24 cellular contexts compared by ENCODE assay signal in the genomic region with DNA sequence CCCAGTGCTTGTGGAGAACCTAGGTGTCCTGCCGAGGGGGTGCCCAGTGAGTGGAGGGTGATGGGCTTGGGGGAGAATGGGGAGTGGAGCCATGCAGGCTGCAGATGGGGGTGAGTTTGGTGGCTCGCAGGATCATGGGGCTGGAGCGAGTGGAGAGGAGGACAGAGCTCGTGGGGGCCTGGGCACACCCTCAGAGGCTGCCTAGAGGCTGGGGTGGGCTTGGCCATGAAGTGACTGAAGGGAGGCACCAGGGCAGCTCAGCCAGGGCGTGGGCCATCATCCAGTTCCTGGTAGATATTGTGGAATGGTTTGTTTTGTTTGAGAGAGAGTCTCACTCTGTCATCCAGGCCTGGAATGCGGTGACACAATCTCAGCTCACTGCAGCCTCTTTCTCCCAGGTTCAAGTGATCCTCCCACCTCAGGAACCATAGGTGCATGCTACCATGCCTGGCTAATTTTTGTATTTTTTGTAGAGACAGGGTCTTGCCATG. TPM values are rescaled to one million over a fixed set of nuclear protein-coding genes. Genes with fewer than 3 reads are reported as not detected.
DNase-seq lines count a peak whose midpoint lies in the region; ATAC-seq and TF ChIP-seq lines count a peak whose summit lies in the region.
"Had no signal": no experiment of that assay in that cellular context is flagged by ENCODE, and none has a peak within 500 bp of the region (broad histone marks: within the 10 kb centered on the region; RNA-seq: fewer than 3 reads in every experiment).

No MANE protein-coding gene starts in this region.

- H3K36me3 ChIP-seq in RWPE2 (ENCODE audit: low read depth): peaks cover 20% of the 10 kb centered on the region
- peaks cover 8 to 37% (median 20%) of the 10 kb centered on the region in 4 donors for H3K36me3 ChIP-seq in upper lobe of left lung

- WGBS in upper lobe of left lung, 2 donors: 77 to 84% methylated on average over 5 to 6 of the region's 6 CpGs

- CTCF ChIA-PET in activated CD8-positive, alpha-beta memory T cell treated with anti-CD3 and anti-CD28 coated beads, Interleukin-2, amount 10 ng/mL, durations not matched to agents 7 days and 5 days (lab: Charles Lee): interaction anchor here (0.6 kb wide), 1 partner anchor 105 kb away, joined by 3 read pairs; no protein-coding TSS in a partner anchor

- no peak overlapping the region for H3K27ac ChIP-seq in RWPE2 (ENCODE audit: poor library complexity, severe bottlenecking)
- peak overlapping the region in 2 of 4 donors; percentile 16 to 38 for H3K27ac ChIP-seq in upper lobe of left lung
- H3K27ac ChIP-seq: brain microvascular endothelial cell, esophagus muscularis mucosa, SK-N-MC, tibial nerve had no signal

- H3K4me1 Mint-ChIP-seq in activated CD8-positive, alpha-beta memory T cell treated with anti-CD3 and anti-CD28 coated beads, Interleukin-2, amount 10 ng/mL, durations not matched to agents 7 days and 5 days: peaks cover 20% of the 10 kb centered on the region
- H3K4me1 Mint-ChIP-seq in activated T-cell treated with anti-CD3 and anti-CD28 coated beads, Interleukin-2, amount 50 U/mL, for 72 hours (ENCODE audit: low read depth): peaks cover 35% of the 10 kb centered on the region
- H3K4me1 Mint-ChIP-seq: CD14-positive monocyte; nephron progenitor cell; stimulated activated memory B cell treated with anti-CD40 and anti-IgM and Interleukin-4, amounts not matched to agents 10 μg/mL and 1 μg/mL and 100 μg/mL, for 72 hours had no signal

- no peak for TF ChIP-seq POLR2A in upper lobe of left lung (IDR thresholded peaks at IDR 0.05)

- H3K9me3 Mint-ChIP-seq in activated CD8-positive, alpha-beta memory T cell treated with anti-CD3 and anti-CD28 coated beads, Interleukin-2, amount 10 ng/mL, durations not matched to agents 7 days and 5 days (ENCODE audit: low read depth): no peaks in the 10 kb centered on the region
- H3K9me3 Mint-ChIP-seq in activated T-cell treated with anti-CD3 and anti-CD28 coated beads, Interleukin-2, amount 50 U/mL, for 72 hours: no peaks in the 10 kb centered on the region
- H3K9me3 Mint-ChIP-seq: CD14-positive monocyte; nephron progenitor cell; stimulated activated memory B cell treated with anti-CD40 and anti-IgM and Interleukin-4, amounts not matched to agents 10 μg/mL and 1 μg/mL and 100 μg/mL, for 72 hours had no signal

- H3K4me1 ChIP-seq in RWPE2 (ENCODE audit: insufficient read depth, poor library complexity, severe bottlenecking): no peaks in the 10 kb centered on the region
- H3K4me1 ChIP-seq in upper lobe of left lung: peaks cover 0 to 11% (median 4%) of the 10 kb centered on the region in 4 donors
- H3K4me1 ChIP-seq: esophagus muscularis mucosa, tibial nerve had no signal

- no peak for TF ChIP-seq EP300 in upper lobe of left lung (IDR thresholded peaks at IDR 0.05)

- peak overlapping the region; percentile 37 for H3K27ac Mint-ChIP-seq in activated CD8-positive, alpha-beta memory T cell treated with anti-CD3 and anti-CD28 coated beads, Interleukin-2, amount 10 ng/mL, durations not matched to agents 7 days and 5 days
- H3K27ac Mint-ChIP-seq in activated T-cell treated with anti-CD3 and anti-CD28 coated beads, Interleukin-2, amount 50 U/mL, for 72 hours: no peak overlapping the region
- H3K27ac Mint-ChIP-seq: activated naive CD8-positive, alpha-beta T cell; nephron progenitor cell; stimulated activated memory B cell treated with anti-CD40 and anti-IgM and Interleukin-4, amounts not matched to agents 10 μg/mL and 1 μg/mL and 100 μg/mL, for 72 hours had no signal

- peaks cover 31% of the 10 kb centered on the region for H3K36me3 Mint-ChIP-seq in activated CD8-positive, alpha-beta memory T cell treated with anti-CD3 and anti-CD28 coated beads, Interleukin-2, amount 10 ng/mL, durations not matched to agents 7 days and 5 days
- H3K36me3 Mint-ChIP-seq in activated T-cell treated with anti-CD3 and anti-CD28 coated beads, Interleukin-2, amount 50 U/mL, for 72 hours (ENCODE audit: insufficient read depth in 2 of 2): peaks cover 10 to 20% of the 10 kb centered on the region in 2 donors

- H3K9me3 ChIP-seq in RWPE2 (ENCODE audit: severe bottlenecking) (no peaks in the 10 kb centered on the region), upper lobe of left lung (no peaks in the 10 kb centered on the region)
- H3K9me3 ChIP-seq: esophagus muscularis mucosa, tibial nerve had no signal

- no peak for TF ChIP-seq CTCF in RWPE2 (IDR thresholded peaks at IDR 0.05; ENCODE audit: poor library complexity, severe bottlenecking)
- TF ChIP-seq CTCF in upper lobe of left lung (IDR thresholded peaks at IDR 0.05): peak in 1 of 6 experiments; percentile 28

- H3K27me3 Mint-ChIP-seq in activated CD8-positive, alpha-beta memory T cell treated with anti-CD3 and anti-CD28 coated beads, Interleukin-2, amount 10 ng/mL, durations not matched to agents 7 days and 5 days: no peaks in the 10 kb centered on the region
- H3K27me3 Mint-ChIP-seq in activated T-cell treated with anti-CD3 and anti-CD28 coated beads, Interleukin-2, amount 50 U/mL, for 72 hours (ENCODE audit: low read depth): no peaks in the 10 kb centered on the region
- H3K27me3 Mint-ChIP-seq: activated naive CD8-positive, alpha-beta T cell; stimulated activated memory B cell treated with anti-CD40 and anti-IgM and Interleukin-4, amounts not matched to agents 10 μg/mL and 1 μg/mL and 100 μg/mL, for 72 hours had no signal

- H3K4me3 ChIP-seq in RWPE2 (ENCODE audit: severe bottlenecking) (no peak overlapping the region), upper lobe of left lung (no peak overlapping the region)
- H3K4me3 ChIP-seq: esophagus muscularis mucosa, SK-N-MC, tibial nerve had no signal

- no peak overlapping the region for H3K4me3 Mint-ChIP-seq in activated CD8-positive, alpha-beta memory T cell treated with anti-CD3 and anti-CD28 coated beads, Interleukin-2, amount 10 ng/mL, durations not matched to agents 7 days and 5 days
- H3K4me3 Mint-ChIP-seq in activated T-cell treated with anti-CD3 and anti-CD28 coated beads, Interleukin-2, amount 50 U/mL, for 72 hours: no peak overlapping the region
- H3K4me3 Mint-ChIP-seq: activated naive CD8-positive, alpha-beta T cell; CD14-positive monocyte; nephron progenitor cell; stimulated activated memory B cell treated with anti-CD40 and anti-IgM and Interleukin-4, amounts not matched to agents 10 μg/mL and 1 μg/mL and 100 μg/mL, for 72 hours had no signal

- no peak for ATAC-seq in activated CD8-positive, alpha-beta memory T cell treated with anti-CD3 and anti-CD28 coated beads, Interleukin-2, amount 10 ng/mL, durations not matched to agents 7 days and 5 days
- 0 out of 3 replicates have a peak, but pooled peaks have one; percentile 10 for ATAC-seq in RWPE2 (ENCODE audit: low read depth)
- peak; percentile 84 for ATAC-seq in left lobe of liver
- peak in 1 of 2 donors; percentile 76 for ATAC-seq in upper lobe of left lung (ENCODE audit: low FRiP score in 2 of 2)
- no peak for ATAC-seq in GM18502 (IDR thresholded peaks at IDR 0.05; ENCODE audit: poor library complexity, unreplicated experiment)
- no peak for ATAC-seq in HG03039 (IDR thresholded peaks at IDR 0.05; ENCODE audit: unreplicated experiment)
- ATAC-seq in activated T-cell treated with anti-CD3 and anti-CD28 coated beads, Interleukin-2, amount 50 U/mL, for 72 hours (replicated peaks in 1 of 2): no peak
- ATAC-seq: stimulated activated memory B cell treated with anti-CD40 and anti-IgM and Interleukin-4, amounts not matched to agents 10 μg/mL and 1 μg/mL and 100 μg/mL, for 72 hours had no signal

- no peak for DNase-seq in activated CD8-positive, alpha-beta memory T cell treated with anti-CD3 and anti-CD28 coated beads, Interleukin-2, amount 10 ng/mL, durations not matched to agents 7 days and 5 days
- no peak for DNase-seq in activated CD8-positive, alpha-beta memory T cell treated with anti-CD3 and anti-CD28 coated beads, Interleukin-2, amount 50 U/mL, for 4 hours
- DNase-seq in RWPE2 (ENCODE audit: low spot score): no peak
- DNase-seq in left lobe of liver (ENCODE audit: low spot score): no peak
- DNase-seq in upper lobe of left lung: peak; percentile 32 to 65
- no peak for DNase-seq in activated T-cell treated with anti-CD3 and anti-CD28 coated beads, Interleukin-2, amount 50 U/mL, for 72 hours
- DNase-seq: 8988T; activated CD4-positive, alpha-beta T cell treated with anti-CD3 and anti-CD28 coated beads for 48 hours; brain microvascular endothelial cell; KBM-7; mesenchymal stem cell; NCI-H1092 treated with DMSO at 0.1 percent for 48 hours; NCI-H2107; NCI-H69; nephron progenitor cell; T1000 had no signal

- H3K27me3 ChIP-seq in RWPE2 (ENCODE audit: insufficient read depth, poor library complexity, severe bottlenecking) (no peaks in the 10 kb centered on the region), upper lobe of left lung (no peaks in the 10 kb centered on the region)
- H3K27me3 ChIP-seq: brain microvascular endothelial cell, esophagus muscularis mucosa, tibial nerve had no signal

RNA-seq across cellular contexts. Expression of gene AMN, which starts 43.4 kb away (rescaled TPM):
- total RNA-seq in activated CD8-positive, alpha-beta memory T cell treated with anti-CD3 and anti-CD28 coated beads, Interleukin-2, amount 10 ng/mL, durations not matched to agents 7 days and 5 days: under 1 TPM; 0.35 to 0.53 TPM
- total RNA-seq in left lobe of liver (56.0 TPM), upper lobe of left lung (10 to 100 TPM; 14.9 to 56.6 (median 31.6) TPM)
- 1 to 10 TPM; 3.2 to 3.9 TPM for total RNA-seq in activated T-cell treated with anti-CD3 and anti-CD28 coated beads, Interleukin-2, amount 50 U/mL, for 72 hours

Comparison
In these comparisons a context has a peak if more than half of its experiments do, and no peak if none do; other contexts are left out.
1. ATAC-seq: peak in RWPE2 (single experiment) and left lobe of liver (single experiment); none in activated CD8-positive, alpha-beta memory T cell treated with anti-CD3 and anti-CD28 coated beads, Interleukin-2, amount 10 ng/mL, durations not matched to agents 7 days and 5 days (single experiment), GM18502 (single experiment), HG03039 (single experiment) and activated T-cell treated with anti-CD3 and anti-CD28 coated beads, Interleukin-2, amount 50 U/mL, for 72 hours (0 of 2).
2. DNase-seq: peak in upper lobe of left lung (2 of 2); none in activated CD8-positive, alpha-beta memory T cell treated with anti-CD3 and anti-CD28 coated beads, Interleukin-2, amount 10 ng/mL, durations not matched to agents 7 days and 5 days (single experiment), activated CD8-positive, alpha-beta memory T cell treated with anti-CD3 and anti-CD28 coated beads, Interleukin-2, amount 50 U/mL, for 4 hours (single experiment), RWPE2 (single experiment), left lobe of liver (single experiment) and activated T-cell treated with anti-CD3 and anti-CD28 coated beads, Interleukin-2, amount 50 U/mL, for 72 hours (0 of 2).